ENCODE assay signal across 1 cellular context in genomic region chr15:92638291-92638708, GRCh38.
TF ChIP-seq lines count a peak whose summit lies in the region.

No MANE protein-coding gene starts in this region.

TF ChIP-seq in SK-N-SH, 30 proteins besides CTCF, POLR2A, EP300 and RAD21 (continued from another document):
- no peak for TF ChIP-seq IRF3 (IDR thresholded peaks at IDR 0.05; ENCODE audit: low read depth, low read length)
- no peak for TF ChIP-seq NFIC (IDR thresholded peaks at IDR 0.05; ENCODE audit: borderline replicate concordance)
- no peak for TF ChIP-seq EZH2phosphoT487 (IDR thresholded peaks at IDR 0.05; ENCODE audit: borderline replicate concordance, low read depth)
- TF ChIP-seq ELF1 (IDR thresholded peaks at IDR 0.05): no peak
- no peak for TF ChIP-seq RFX5 (IDR thresholded peaks at IDR 0.05; ENCODE audit: low read length)
- no peak for TF ChIP-seq MEF2A (IDR thresholded peaks at IDR 0.05; ENCODE audit: borderline replicate concordance, low read depth)
- no peak for TF ChIP-seq RCOR1 (IDR thresholded peaks at IDR 0.05; ENCODE audit: low read length)
- no peak for TF ChIP-seq SMC3 (IDR thresholded peaks at IDR 0.05; ENCODE audit: low read depth, low read length)
- no peak for TF ChIP-seq FOXM1 (IDR thresholded peaks at IDR 0.05; ENCODE audit: low read depth)
- no peak for TF ChIP-seq RXRA (IDR thresholded peaks at IDR 0.05; ENCODE audit: borderline replicate concordance, low read depth)
- no peak for TF ChIP-seq TCF12 (IDR thresholded peaks at IDR 0.05)
- no peak for TF ChIP-seq TEAD4 (IDR thresholded peaks at IDR 0.05; ENCODE audit: borderline replicate concordance, insufficient read depth)
- TF ChIP-seq MAX (IDR thresholded peaks at IDR 0.05; ENCODE audit: low read depth): no peak
- no peak for TF ChIP-seq MXI1 (IDR thresholded peaks at IDR 0.05; ENCODE audit: low read depth, low read length)
- no peak for TF ChIP-seq CHD2 (IDR thresholded peaks at IDR 0.05; ENCODE audit: low read length, partially characterized antibody)
